ENCODE assay signal across 22 cellular contexts in genomic region chr1:53454019-53454418, GRCh38. TPM values are rescaled to one million over a fixed set of nuclear protein-coding genes. Genes with fewer than 3 reads are reported as not detected.
"Had no signal": no experiment of that assay in that cellular context is flagged by ENCODE, and none has a peak within 500 bp of the region (broad histone marks: within the 10 kb centered on the region; RNA-seq: fewer than 3 reads in every experiment).

No MANE protein-coding gene starts in this region.

- H2AFZ ChIP-seq: hepatocyte had no signal

- H3K27ac ChIP-seq: colonic mucosa, esophagus muscularis mucosa, hepatocyte, left ventricle myocardium inferior, thyroid gland had no signal

- H3K4me2 ChIP-seq: hepatocyte had no signal

- H3K36me3 Mint-ChIP-seq: activated naive CD8-positive, alpha-beta T cell treated with anti-CD3 and anti-CD28 coated beads for 36 hours; brain; natural killer cell; stimulated activated memory B cell treated with anti-CD40 and anti-IgM and Interleukin-4, amounts not matched to agents 10 μg/mL and 1 μg/mL and 100 μg/mL, for 72 hours had no signal

- DNase-seq: activated CD4-positive, alpha-beta T cell treated with anti-CD3 and anti-CD28 coated beads, Interleukin-2, amount 50 U/mL, for 1 hour; activated CD4-positive, CD25-positive, alpha-beta regulatory T cell; activated CD8-positive, alpha-beta memory T cell treated with anti-CD3 and anti-CD28 coated beads for 24 hours; activated naive CD8-positive, alpha-beta T cell treated with anti-CD3 and anti-CD28 coated beads for 36 hours; central memory CD4-positive, alpha-beta T cell; colonic mucosa; kidney; left ventricle myocardium inferior; natural killer cell; nucleus accumbens; posterior cingulate gyrus; retina; stimulated activated CD4-positive, alpha-beta T cell treated with anti-CD3 and anti-CD28 coated beads, Interleukin-2, amount 100 ng/mL, for 48 hours; thyroid gland had no signal

- H3K4me1 Mint-ChIP-seq: activated naive CD8-positive, alpha-beta T cell treated with anti-CD3 and anti-CD28 coated beads for 36 hours; natural killer cell; stimulated activated memory B cell treated with anti-CD40 and anti-IgM and Interleukin-4, amounts not matched to agents 10 μg/mL and 1 μg/mL and 100 μg/mL, for 72 hours had no signal

- H3K27ac Mint-ChIP-seq: activated naive CD8-positive, alpha-beta T cell treated with anti-CD3 and anti-CD28 coated beads for 36 hours; activated T-helper 1 cell treated with anti-CD3 and anti-CD28 coated beads, Interleukin-12 subunit alpha, Interleukin-12 subunit beta, Interleukin-2, Interleukin-4 antibody, amounts not matched to agents 30 ng/mL and 10 ng/mL and 1 ng/mL, durations not matched to agents 14 hours and 24 hours and 36 hours; brain; natural killer cell; stimulated activated memory B cell treated with anti-CD40 and anti-IgM and Interleukin-4, amounts not matched to agents 10 μg/mL and 1 μg/mL and 100 μg/mL, for 72 hours had no signal

- H3K4me3 Mint-ChIP-seq: activated naive CD8-positive, alpha-beta T cell treated with anti-CD3 and anti-CD28 coated beads for 36 hours; activated T-helper 1 cell treated with anti-CD3 and anti-CD28 coated beads, Interleukin-12 subunit alpha, Interleukin-12 subunit beta, Interleukin-2, Interleukin-4 antibody, amounts not matched to agents 30 ng/mL and 10 ng/mL and 1 ng/mL, durations not matched to agents 14 hours and 24 hours and 36 hours; brain; natural killer cell; stimulated activated memory B cell treated with anti-CD40 and anti-IgM and Interleukin-4, amounts not matched to agents 10 μg/mL and 1 μg/mL and 100 μg/mL, for 72 hours had no signal

- H3K4me1 ChIP-seq: colonic mucosa, esophagus muscularis mucosa, left ventricle myocardium inferior, thyroid gland had no signal

- H3K9me3 ChIP-seq: colonic mucosa, esophagus muscularis mucosa, left ventricle myocardium inferior, thyroid gland had no signal

- ATAC-seq: natural killer cell; stimulated activated memory B cell treated with anti-CD40 and anti-IgM and Interleukin-4, amounts not matched to agents 10 μg/mL and 1 μg/mL and 100 μg/mL, for 72 hours had no signal

- H3K4me3 ChIP-seq: colonic mucosa, esophagus muscularis mucosa, hepatocyte, left ventricle myocardium inferior, thyroid gland had no signal

- H3K36me3 ChIP-seq: colonic mucosa, esophagus muscularis mucosa, left ventricle myocardium inferior, thyroid gland had no signal

- H3K27me3 ChIP-seq: colonic mucosa, hepatocyte, thyroid gland had no signal

- H3K9me3 Mint-ChIP-seq: activated naive CD8-positive, alpha-beta T cell treated with anti-CD3 and anti-CD28 coated beads for 36 hours; activated T-helper 1 cell treated with anti-CD3 and anti-CD28 coated beads, Interleukin-12 subunit alpha, Interleukin-12 subunit beta, Interleukin-2, Interleukin-4 antibody, amounts not matched to agents 30 ng/mL and 10 ng/mL and 1 ng/mL, durations not matched to agents 14 hours and 24 hours and 36 hours; brain; natural killer cell; stimulated activated memory B cell treated with anti-CD40 and anti-IgM and Interleukin-4, amounts not matched to agents 10 μg/mL and 1 μg/mL and 100 μg/mL, for 72 hours had no signal

- FAIRE-seq: kidney, TTC549, urothelium cell line had no signal

- H3K79me2 ChIP-seq: hepatocyte had no signal

RNA-seq across cellular contexts. Expression of gene DMRTB1, which starts 5.2 kb away (rescaled TPM):
- total RNA-seq: activated naive CD8-positive, alpha-beta T cell treated with anti-CD3 and anti-CD28 coated beads for 36 hours; activated T-helper 1 cell treated with anti-CD3 and anti-CD28 coated beads, Interleukin-12 subunit alpha, Interleukin-12 subunit beta, Interleukin-2, Interleukin-4 antibody, amounts not matched to agents 30 ng/mL and 10 ng/mL and 1 ng/mL, durations not matched to agents 14 hours and 24 hours and 36 hours; colonic mucosa; esophagus muscularis mucosa; glomerular endothelial cell; hepatocyte; kidney; left ventricle myocardium inferior; natural killer cell had no signal
- polyA plus RNA-seq: hepatocyte had no signal
